ENCODE assay signal across 16 cellular contexts in genomic region chr6:128114164-128114563, GRCh38.
"Had no signal": no experiment of that assay in that cellular context is flagged by ENCODE, and none has a peak within 500 bp of the region (broad histone marks: within the 10 kb centered on the region; RNA-seq: fewer than 3 reads in every experiment).

No MANE protein-coding gene starts in this region.

- H3K36me3 ChIP-seq: colonic mucosa, neutrophil, sigmoid colon, uterus had no signal

- H3K9me3 Mint-ChIP-seq: immature natural killer cell, nephron had no signal

- H3K4me3 Mint-ChIP-seq: immature natural killer cell, nephron, type B pancreatic cell had no signal

- H3K4me1 ChIP-seq: uterus had no signal

- H3K27me3 Mint-ChIP-seq: type B pancreatic cell had no signal

- H3K27ac Mint-ChIP-seq: immature natural killer cell, nephron, type B pancreatic cell had no signal

- H3K27me3 ChIP-seq: colonic mucosa, foreskin keratinocyte, neutrophil, sigmoid colon, uterus had no signal

- H3K9me3 ChIP-seq: colonic mucosa, neutrophil, sigmoid colon, uterus had no signal

- ATAC-seq: foreskin keratinocyte had no signal

- H3K36me3 Mint-ChIP-seq: immature natural killer cell had no signal

- DNase-seq: colonic mucosa; dermis blood vessel endothelial cell; foreskin keratinocyte; immature natural killer cell; left ventricle myocardium superior; mesenchymal stem cell; midbrain; sigmoid colon; small intestine; stimulated activated CD4-positive, alpha-beta T cell treated with anti-CD3 and anti-CD28 coated beads, Interleukin-2, amount 100 ng/mL, for 48 hours; stimulated activated naive CD4-positive, alpha-beta T cell treated with Interleukin-2 at 50 U/mL for 16 hours; uterus had no signal

- H3K4me3 ChIP-seq: colonic mucosa, lung, sigmoid colon, uterus had no signal

- H3K27ac ChIP-seq: colonic mucosa, foreskin keratinocyte, neutrophil, sigmoid colon, uterus had no signal
